11 cellular contexts compared by ENCODE assay signal in the genomic region with DNA sequence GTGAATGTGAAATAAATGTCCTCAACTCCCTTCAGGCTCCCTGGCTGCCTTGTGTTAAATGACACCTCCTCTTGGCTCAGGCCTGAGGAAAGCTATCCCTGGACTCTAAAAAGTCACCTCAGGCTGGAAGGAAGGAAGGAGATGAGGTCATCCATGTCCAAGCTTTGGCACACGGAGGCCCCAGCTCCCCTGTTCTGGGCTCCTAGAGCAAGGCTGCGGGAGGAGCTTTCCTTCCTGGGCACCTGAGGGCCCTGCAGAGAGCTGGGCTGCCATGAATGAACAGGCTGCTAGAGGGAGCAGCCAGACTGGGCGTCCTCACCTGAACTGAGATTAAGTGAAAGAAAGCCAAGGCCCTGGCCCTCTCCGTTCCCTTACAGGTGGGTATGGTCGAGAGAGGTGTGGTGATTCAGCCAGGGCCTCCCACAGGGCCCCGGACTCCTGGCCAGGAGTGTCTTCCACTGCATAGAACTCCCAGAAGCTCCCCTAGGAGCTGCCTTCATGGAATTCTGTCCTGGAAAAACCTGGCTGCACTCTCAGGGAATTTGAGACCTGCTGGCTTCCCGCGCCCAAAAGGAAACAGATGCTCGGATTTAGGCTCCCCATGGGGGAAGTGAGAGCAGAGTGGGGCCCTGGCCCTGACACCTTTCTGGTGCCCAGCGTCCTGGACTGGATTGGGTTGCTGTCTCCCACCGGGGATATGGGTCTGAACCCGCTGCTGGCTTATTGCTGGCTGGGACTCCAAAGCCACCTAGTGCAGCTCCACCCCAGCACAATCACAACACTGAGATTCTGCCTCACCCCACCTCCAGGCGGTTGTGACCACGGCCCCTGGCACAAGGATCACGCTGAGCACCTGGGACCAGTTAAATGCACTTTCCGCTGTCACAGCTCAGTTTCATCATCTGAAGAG. TPM values are rescaled to one million over a fixed set of nuclear protein-coding genes. Genes with fewer than 3 reads are reported as not detected.
A peak's percentile ranks its signal among the peaks of the same experiment; 100 is the strongest.
DNase-seq lines count a peak whose midpoint lies in the region; ATAC-seq and TF ChIP-seq lines count a peak whose summit lies in the region.
"Had no signal": no experiment of that assay in that cellular context is flagged by ENCODE, and none has a peak within 500 bp of the region (broad histone marks: within the 10 kb centered on the region; RNA-seq: fewer than 3 reads in every experiment).

No MANE protein-coding gene starts in this region.

- intact Hi-C loops in heart right ventricle (cut with DNase I) = no loop called here

- no peaks in the 10 kb centered on the region for H3K27me3 Mint-ChIP-seq in WTC11 (ENCODE audit: low read depth)

- POLR2A ChIA-PET in WTC11 (lab: Charles Lee) = no interaction called here

- H3K4me1 ChIP-seq in heart right ventricle = peaks cover 18 to 80% (median 53%) of the 10 kb centered on the region in 9 donors
- peaks cover 39 to 46% (median 43%) of the 10 kb centered on the region in 3 donors for H3K4me1 ChIP-seq in skeletal muscle tissue (ENCODE audit: control insufficient read depth in 3 of 3, insufficient read depth in 3 of 3, low read length in 3 of 3)

- DNase-seq in NCI-H1417 (lab: John Stamatoyannopoulos, UW) = peak in 2 of 3 experiments; percentile 2 to 23
- no peak for DNase-seq in NCI-H1417 treated with DMSO at 0.1 percent for 48 hours (lab: John Stamatoyannopoulos, UW)
- no peak for DNase-seq in WTC11 (ENCODE audit: low spot score)
- peak; percentile 35 to 55 for DNase-seq in heart right ventricle
- DNase-seq in mesenteric fat pad (ENCODE audit: low spot score) = no peak
- DNase-seq: NCI-H2081, T-helper 1 cell had no signal

- H3K27me3 ChIP-seq in heart right ventricle = no peaks in the 10 kb centered on the region
- H3K27me3 ChIP-seq in skeletal muscle tissue (ENCODE audit: control insufficient read depth in 3 of 3, insufficient read depth in 3 of 3, low read length in 3 of 3) = no peaks in the 10 kb centered on the region

- no peaks in the 10 kb centered on the region for H3K4me1 Mint-ChIP-seq in WTC11

- CTCF ChIA-PET in WTC11 (lab: Charles Lee) = interaction anchor here (0.5 to 1.7 kb wide), 6 partner anchors 16 to 303 kb away, joined by 3 to 7 read pairs (median 4); no protein-coding TSS in a partner anchor

- no peak for TF ChIP-seq CTCF in WTC11 (IDR thresholded peaks at IDR 0.05)
- peak in 2 of 9 donors; percentile 21 to 31 for TF ChIP-seq CTCF in heart right ventricle (IDR thresholded peaks at IDR 0.05)

- H3K36me3 ChIP-seq in heart right ventricle (peaks cover 0 to 93% (median 0%) of the 10 kb centered on the region in 9 donors), skeletal muscle tissue (ENCODE audit: control insufficient read depth in 3 of 3, insufficient read depth in 3 of 3, low read length in 3 of 3) (peaks cover 23 to 43% (median 40%) of the 10 kb centered on the region in 3 donors)

- no peak overlapping the region for H3K4me3 Mint-ChIP-seq in WTC11

- no peaks in the 10 kb centered on the region for H3K9me3 Mint-ChIP-seq in WTC11
- H3K9me3 Mint-ChIP-seq: activated T-helper 2 cell treated with anti-CD3 and anti-CD28 coated beads, Interferon-gamma antibody, Interleukin-2, Interleukin-4, amounts not matched to agents 10 μg/mL and 5 μg/mL and 100 μg/mL, durations not matched to agents 14 hours and 24 hours and 36 hours had no signal

- no peak overlapping the region for H3K4me3 ChIP-seq in heart right ventricle
- H3K4me3 ChIP-seq in skeletal muscle tissue (ENCODE audit: low read length in 3 of 3) = peak overlapping the region in 1 of 3 donors; percentile 29

- 33 to 41% methylated on average over 16 of the region's 16 CpGs for WGBS in heart right ventricle, 2 donors

- peaks cover 13% of the 10 kb centered on the region for H3K36me3 Mint-ChIP-seq in WTC11

- peak overlapping the region; percentile 74; the same call in 1 of the 2 replicates for H3K27ac Mint-ChIP-seq in WTC11
- H3K27ac Mint-ChIP-seq: activated T-helper 2 cell treated with anti-CD3 and anti-CD28 coated beads, Interferon-gamma antibody, Interleukin-2, Interleukin-4, amounts not matched to agents 10 μg/mL and 5 μg/mL and 100 μg/mL, durations not matched to agents 14 hours and 24 hours and 36 hours had no signal

- ATAC-seq in WTC11 (peak; percentile 78), heart right ventricle (peak; percentile 12 to 58 (median 34)), GM18502 (IDR thresholded peaks at IDR 0.05; ENCODE audit: poor library complexity, unreplicated experiment) (no peak), esophagus mucosa (no peak)

- peak overlapping the region; percentile 23 to 84 (median 78) for H3K27ac ChIP-seq in heart right ventricle
- H3K27ac ChIP-seq in skeletal muscle tissue (ENCODE audit: low read depth, low read length) = peak overlapping the region; percentile 68

- H3K9me3 ChIP-seq in heart right ventricle (no peaks in the 10 kb centered on the region), skeletal muscle tissue (ENCODE audit: control insufficient read depth in 3 of 3, low read length in 3 of 3) (no peaks in the 10 kb centered on the region)

- H3K9ac ChIP-seq in skeletal muscle tissue (ENCODE audit: low read depth in 1 of 3, low read length in 3 of 3) = peak overlapping the region in 2 of 3 donors; percentile 30 to 69

TF ChIP-seq in WTC11, 78 proteins besides CTCF, POLR2A, EP300 and RAD21:
- no peak for TF ChIP-seq ZNF121 (CRISPR knock-in tag; IDR thresholded peaks at IDR 0.05)
- TF ChIP-seq ESRRA (CRISPR knock-in tag; IDR thresholded peaks at IDR 0.05; ENCODE audit: borderline replicate concordance) = no peak
- TF ChIP-seq, protein P1, sequence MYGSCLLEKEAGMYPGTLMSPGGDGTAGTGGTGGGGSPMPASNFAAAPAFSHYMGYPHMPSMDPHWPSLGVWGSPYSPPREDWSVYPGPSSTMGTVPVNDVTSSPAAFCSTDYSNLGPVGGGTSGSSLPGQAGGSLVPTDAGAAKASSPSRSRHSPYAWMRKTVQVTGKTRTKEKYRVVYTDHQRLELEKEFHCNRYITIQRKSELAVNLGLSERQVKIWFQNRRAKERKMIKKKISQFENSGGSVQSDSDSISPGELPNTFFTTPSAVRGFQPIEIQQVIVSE (CRISPR knock-in tag; IDR thresholded peaks at IDR 0.05; ENCODE audit: borderline replicate concordance) = no peak
- no peak for TF ChIP-seq FOXP1 (CRISPR knock-in tag; IDR thresholded peaks at IDR 0.05; ENCODE audit: borderline replicate concordance)
- no peak for TF ChIP-seq ZNF232 (CRISPR knock-in tag; IDR thresholded peaks at IDR 0.05)
- TF ChIP-seq GTF2I (CRISPR knock-in tag; conservative IDR thresholded peaks at IDR 0.05) = no peak
- no peak for TF ChIP-seq ZNF219 (CRISPR knock-in tag; IDR thresholded peaks at IDR 0.05; ENCODE audit: borderline replicate concordance)
- no peak for TF ChIP-seq ELF4 (CRISPR knock-in tag; IDR thresholded peaks at IDR 0.05; ENCODE audit: low read depth)
- TF ChIP-seq ETV6 (CRISPR knock-in tag; IDR thresholded peaks at IDR 0.05) = no peak
- no peak for TF ChIP-seq NR2C2 (CRISPR knock-in tag; IDR thresholded peaks at IDR 0.05)
- TF ChIP-seq, protein P2, sequence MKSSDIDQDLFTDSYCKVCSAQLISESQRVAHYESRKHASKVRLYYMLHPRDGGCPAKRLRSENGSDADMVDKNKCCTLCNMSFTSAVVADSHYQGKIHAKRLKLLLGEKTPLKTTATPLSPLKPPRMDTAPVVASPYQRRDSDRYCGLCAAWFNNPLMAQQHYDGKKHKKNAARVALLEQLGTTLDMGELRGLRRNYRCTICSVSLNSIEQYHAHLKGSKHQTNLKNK (CRISPR knock-in tag; IDR thresholded peaks at IDR 0.05) = no peak
- no peak for TF ChIP-seq NR1H2 (CRISPR knock-in tag; IDR thresholded peaks at IDR 0.05)
- no peak for TF ChIP-seq PRRX2 (CRISPR knock-in tag; IDR thresholded peaks at IDR 0.05)

RNA-seq across cellular contexts. Expression of a gene that starts 22.2 kb away (rescaled TPM):
- total RNA-seq in WTC11 (2021) = 0.07 TPM in 2 of 3 replicates, not detected in the other
- 1,000 to 10,000 TPM; 1,404 to 3,138 (median 2,490) TPM for total RNA-seq in heart right ventricle
- polyA plus RNA-seq in heart right ventricle = 1,000 to 10,000 TPM in 1 of 2 donors, 100 to 1,000 TPM in 1; 484 to 2,250 TPM
- 1.6 TPM for total RNA-seq in skeletal muscle tissue
- total RNA-seq in mesenteric fat pad = 0.48 TPM
- total RNA-seq in esophagus mucosa = not detected
- total RNA-seq: activated T-helper 2 cell treated with anti-CD3 and anti-CD28 coated beads, Interferon-gamma antibody, Interleukin-2, Interleukin-4, amounts not matched to agents 10 μg/mL and 5 μg/mL and 100 μg/mL, durations not matched to agents 14 hours and 24 hours and 36 hours had no signal

RNA-seq across cellular contexts. Expression of a gene that starts 48.1 kb away (rescaled TPM):
- total RNA-seq in WTC11 (2021) = 0.21 to 0.59 TPM (median 0.39 TPM) in 3 replicates
- 10 to 100 TPM in 3 of 10 donors, 1 to 10 TPM in 7; 3.4 to 38.9 (median 6.7) TPM for total RNA-seq in heart right ventricle
- 10 to 100 TPM in 1 of 2 donors, 1 to 10 TPM in 1; 6.7 to 10.2 TPM for polyA plus RNA-seq in heart right ventricle
- total RNA-seq in skeletal muscle tissue = 2.6 TPM
- 74.7 TPM for total RNA-seq in mesenteric fat pad
- total RNA-seq in esophagus mucosa = 2.2 TPM

Comparison
In these comparisons a context has a peak if more than half of its experiments do, and no peak if none do; other contexts are left out.
1. DNase-seq: peak in NCI-H1417 (2 of 3) and heart right ventricle (2 of 2); none in NCI-H1417 treated with DMSO at 0.1 percent for 48 hours (single experiment), WTC11 (single experiment) and mesenteric fat pad (single experiment).
2. ATAC-seq: peak in WTC11 (single experiment) and heart right ventricle (8 of 8); none in GM18502 (single experiment) and esophagus mucosa (single experiment).
3. RNA of a gene that starts 22.2 kb away (total RNA-seq): 1,404 to 3,138 TPM in heart right ventricle; 1.6 TPM in skeletal muscle tissue (single experiment), 0.48 TPM in mesenteric fat pad (single experiment), 0.07 TPM in WTC11 and not detected in esophagus mucosa (single experiment); every median in the first group is over 100 times any median in the second.